ENCODE assay signal across 27 cellular contexts in genomic region chr5:3377831-3378230, GRCh38.
"Had no signal": no experiment of that assay in that cellular context is flagged by ENCODE, and none has a peak within 500 bp of the region (broad histone marks: within the 10 kb centered on the region; RNA-seq: fewer than 3 reads in every experiment).

No MANE protein-coding gene starts in this region.

- H3K4me1 ChIP-seq: esophagus squamous epithelium, heart right ventricle, lower lobe of right lung, pancreas, right lobe of liver, transverse colon had no signal

- H3K36me3 Mint-ChIP-seq: immature natural killer cell, natural killer cell had no signal

- H3K27me3 ChIP-seq: pancreas, right lobe of liver, transverse colon had no signal

- H3K4me3 ChIP-seq: esophagus squamous epithelium, heart right ventricle, lower lobe of right lung, pancreas, right lobe of liver, smooth muscle cell, thoracic aorta, transverse colon had no signal

- H3K27me3 Mint-ChIP-seq: stimulated activated naive CD8-positive, alpha-beta T cell treated with anti-CD3 and anti-CD28 coated beads, Interleukin-15, amount 100 ng/mL, for 72 hours had no signal

- ATAC-seq: heart right ventricle; left ventricle myocardium superior; lower lobe of right lung; natural killer cell; pancreas; right lobe of liver; stimulated activated naive CD8-positive, alpha-beta T cell treated with anti-CD3 and anti-CD28 coated beads, Interleukin-15, amount 100 ng/mL, for 72 hours had no signal

- H3K4me3 Mint-ChIP-seq: immature natural killer cell; natural killer cell; stimulated activated naive CD8-positive, alpha-beta T cell treated with anti-CD3 and anti-CD28 coated beads, Interleukin-15, amount 100 ng/mL, for 72 hours had no signal

- H3K4me2 ChIP-seq: smooth muscle cell had no signal

- H3K36me3 ChIP-seq: esophagus squamous epithelium, heart right ventricle, lower lobe of right lung, pancreas, right lobe of liver, thoracic aorta, transverse colon had no signal

- H3K4me1 Mint-ChIP-seq: immature natural killer cell; natural killer cell; stimulated activated naive CD8-positive, alpha-beta T cell treated with anti-CD3 and anti-CD28 coated beads, Interleukin-15, amount 100 ng/mL, for 72 hours had no signal

- H3K27ac Mint-ChIP-seq: immature natural killer cell; natural killer cell; stimulated activated naive CD8-positive, alpha-beta T cell treated with anti-CD3 and anti-CD28 coated beads, Interleukin-15, amount 100 ng/mL, for 72 hours had no signal

- H3K27ac ChIP-seq: esophagus squamous epithelium, heart right ventricle, lower lobe of right lung, pancreas, right lobe of liver, thoracic aorta, transverse colon had no signal

- H3K9me3 ChIP-seq: pancreas, right lobe of liver had no signal

- DNase-seq: caudate nucleus; cerebellar nuclear complex; dermis blood vessel endothelial cell; effector memory CD4-positive, alpha-beta T cell; esophagus squamous epithelium; foreskin melanocyte; glutamatergic neuron; heart right ventricle; hypothalamus; immature natural killer cell; kidney glomerular epithelial cell; left ventricle myocardium superior; lower lobe of right lung; natural killer cell; occipital lobe; retina; stimulated activated CD4-positive, alpha-beta T cell treated with anti-CD3 and anti-CD28 coated beads, Interleukin-12 subunit alpha, Interleukin-12 subunit beta, amount 100 ng/mL, for 4 hours; stimulated activated CD4-positive, alpha-beta T cell treated with anti-CD3 and anti-CD28 coated beads, Interleukin-1b, Interleukin-23, amount 100 ng/mL, for 48 hours; stimulated activated CD4-positive, alpha-beta T cell treated with anti-CD3 and anti-CD28 coated beads, Interleukin-4, amount 100 ng/mL, for 1 hour; stimulated activated CD8-positive, alpha-beta memory T cell treated with anti-CD3 and anti-CD28 coated beads, Interleukin-4, amount 100 ng/mL, for 48 hours; stimulated activated naive CD4-positive, alpha-beta T cell; stimulated activated naive CD8-positive, alpha-beta T cell treated with anti-CD3 and anti-CD28 coated beads, Interleukin-15, amount 100 ng/mL, for 72 hours; transverse colon had no signal
